ENCODE assay signal across 2 cellular contexts in genomic region chr2:32284321-32284720, GRCh38.
TF ChIP-seq lines count a peak whose summit lies in the region.

No MANE protein-coding gene starts in this region.

TF ChIP-seq in HCT116, 20 proteins besides CTCF, POLR2A, EP300 and RAD21:
- TF ChIP-seq ATF3 (IDR thresholded peaks at IDR 0.05) = no peak
- TF ChIP-seq MAX (IDR thresholded peaks at IDR 0.05) = no peak
- no peak for TF ChIP-seq POLR2AphosphoS5 (IDR thresholded peaks at IDR 0.05; ENCODE audit: low read depth, low read length)
- no peak for TF ChIP-seq JUND (IDR thresholded peaks at IDR 0.05)
- TF ChIP-seq CBX3 (IDR thresholded peaks at IDR 0.05; ENCODE audit: low read depth) = no peak
- TF ChIP-seq SRF (IDR thresholded peaks at IDR 0.05; ENCODE audit: low read depth) = no peak
- TF ChIP-seq EZH2phosphoT487 (IDR thresholded peaks at IDR 0.05; ENCODE audit: borderline replicate concordance) = no peak

TF ChIP-seq in K562, 482 proteins besides CTCF, POLR2A, EP300 and RAD21:
- TF ChIP-seq FOXK1 (CRISPR knock-in tag; IDR thresholded peaks at IDR 0.05; ENCODE audit: borderline replicate concordance) = no peak
- TF ChIP-seq POLR2AphosphoS5 (IDR thresholded peaks at IDR 0.05; ENCODE audit: control insufficient read depth, insufficient read depth, low read depth, low read length) = no peak
- no peak for TF ChIP-seq SMAD1 (IDR thresholded peaks at IDR 0.05; ENCODE audit: low read depth, low read length, partially characterized antibody)
- no peak for TF ChIP-seq CBFB (CRISPR knock-in tag; IDR thresholded peaks at IDR 0.05)
- no peak for TF ChIP-seq C11orf30 (IDR thresholded peaks at IDR 0.05; ENCODE audit: low read depth)
- TF ChIP-seq, protein P1, sequence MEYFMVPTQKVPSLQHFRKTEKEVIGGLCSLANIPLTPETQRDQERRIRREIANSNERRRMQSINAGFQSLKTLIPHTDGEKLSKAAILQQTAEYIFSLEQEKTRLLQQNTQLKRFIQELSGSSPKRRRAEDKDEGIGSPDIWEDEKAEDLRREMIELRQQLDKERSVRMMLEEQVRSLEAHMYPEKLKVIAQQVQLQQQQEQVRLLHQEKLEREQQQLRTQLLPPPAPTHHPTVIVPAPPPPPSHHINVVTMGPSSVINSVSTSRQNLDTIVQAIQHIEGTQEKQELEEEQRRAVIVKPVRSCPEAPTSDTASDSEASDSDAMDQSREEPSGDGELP (CRISPR knock-in tag; IDR thresholded peaks at IDR 0.05; ENCODE audit: borderline replicate concordance) = no peak
- no peak for TF ChIP-seq PTTG1 (tag; IDR thresholded peaks at IDR 0.05; ENCODE audit: low read depth)
- no peak for TF ChIP-seq RCOR1 (IDR thresholded peaks at IDR 0.05; ENCODE audit: borderline replicate concordance in 1 of 2, low read depth in 2 of 2, low read length in 2 of 2)
- TF ChIP-seq E2F3 (CRISPR knock-in tag; IDR thresholded peaks at IDR 0.05) = no peak
- no peak for TF ChIP-seq MAX (CRISPR knock-in tag; IDR thresholded peaks at IDR 0.05)
- TF ChIP-seq, protein P2, sequence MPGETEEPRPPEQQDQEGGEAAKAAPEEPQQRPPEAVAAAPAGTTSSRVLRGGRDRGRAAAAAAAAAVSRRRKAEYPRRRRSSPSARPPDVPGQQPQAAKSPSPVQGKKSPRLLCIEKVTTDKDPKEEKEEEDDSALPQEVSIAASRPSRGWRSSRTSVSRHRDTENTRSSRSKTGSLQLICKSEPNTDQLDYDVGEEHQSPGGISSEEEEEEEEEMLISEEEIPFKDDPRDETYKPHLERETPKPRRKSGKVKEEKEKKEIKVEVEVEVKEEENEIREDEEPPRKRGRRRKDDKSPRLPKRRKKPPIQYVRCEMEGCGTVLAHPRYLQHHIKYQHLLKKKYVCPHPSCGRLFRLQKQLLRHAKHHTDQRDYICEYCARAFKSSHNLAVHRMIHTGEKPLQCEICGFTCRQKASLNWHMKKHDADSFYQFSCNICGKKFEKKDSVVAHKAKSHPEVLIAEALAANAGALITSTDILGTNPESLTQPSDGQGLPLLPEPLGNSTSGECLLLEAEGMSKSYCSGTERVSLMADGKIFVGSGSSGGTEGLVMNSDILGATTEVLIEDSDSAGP (CRISPR knock-in tag; IDR thresholded peaks at IDR 0.05) = no peak
- no peak for TF ChIP-seq E2F1 (CRISPR knock-in tag; IDR thresholded peaks at IDR 0.05)
- TF ChIP-seq CREBBP (IDR thresholded peaks at IDR 0.05; ENCODE audit: low read depth, low read length) = no peak
- no peak for TF ChIP-seq NFIC (IDR thresholded peaks at IDR 0.05)
